Comparison of ENCODE assay signal across 13 cellular contexts in genomic region chr17:67449885-67450755, GRCh38.
A peak's percentile ranks its signal among the peaks of the same experiment; 100 is the strongest.
DNase-seq lines count a peak whose midpoint lies in the region; ATAC-seq, FAIRE-seq and TF ChIP-seq lines count a peak whose summit lies in the region.
"Had no signal": no experiment of that assay in that cellular context is flagged by ENCODE, and none has a peak within 500 bp of the region (broad histone marks: within the 10 kb centered on the region; RNA-seq: fewer than 3 reads in every experiment).

No MANE protein-coding gene starts in this region.

- TF ChIP-seq CTCF in progenitor cell of endocrine pancreas (IDR thresholded peaks at IDR 0.05; ENCODE audit: unreplicated experiment) (no peak), HepG2 (CRISPR knock-in tag; IDR thresholded peaks at IDR 0.05) (no peak), suprapubic skin (IDR thresholded peaks at IDR 0.05) (no peak)

- peaks cover 0 to 9% (median under 1%) of the 10 kb centered on the region in 3 donors for H3K36me3 Mint-ChIP-seq in CD8-positive, alpha-beta memory T cell
- peaks cover 4% of the 10 kb centered on the region for H3K36me3 Mint-ChIP-seq in T-cell
- H3K36me3 Mint-ChIP-seq in activated naive CD8-positive, alpha-beta T cell treated with anti-CD3 and anti-CD28 coated beads, Interleukin-2, amount 10 ng/mL, durations not matched to agents 7 days and 5 days: peaks cover 23% of the 10 kb centered on the region
- H3K36me3 Mint-ChIP-seq in progenitor cell of endocrine pancreas (ENCODE audit: insufficient read depth): peaks cover 7% of the 10 kb centered on the region
- H3K36me3 Mint-ChIP-seq: naive B cell had no signal

- CTCF ChIA-PET in CD8-positive, alpha-beta memory T cell (lab: Charles Lee): interaction anchor here (1.3 to 4.8 kb wide), 4 partner anchors 9 to 75 kb away, joined by 3 to 29 read pairs (median 5); no protein-coding TSS in a partner anchor
- CTCF ChIA-PET in T-cell (lab: Charles Lee): interaction anchor here in 1 of 2 donors (1.2 to 3.0 kb wide), 3 partner anchors 9 to 71 kb away, joined by 3 to 16 read pairs (median 4); no protein-coding TSS in a partner anchor
- CTCF ChIA-PET in HepG2 (lab: Yijun Ruan, JAX; ENCODE audit: low intra/inter-chr PET ratio, low total read pairs): no interaction called here

- no TSS peak for BruUV-seq in HepG2 (replicated peaks; lab: Mats Ljungman, UMichigan)

- POLR2A ChIA-PET in CD8-positive, alpha-beta memory T cell (lab: Charles Lee): interaction anchor here (0.6 to 3.6 kb wide), 7 partner anchors 8 to 52 kb away, joined by 3 to 38 read pairs (median 3); no protein-coding TSS in a partner anchor
- POLR2A ChIA-PET in T-cell (lab: Charles Lee): interaction anchor here (0.5 to 2.2 kb wide), 6 partner anchors 9 to 51 kb away, joined by 3 to 14 read pairs (median 8); no protein-coding TSS in a partner anchor
- POLR2A ChIA-PET in activated naive CD8-positive, alpha-beta T cell treated with anti-CD3 and anti-CD28 coated beads, Interleukin-2, amount 10 ng/mL, durations not matched to agents 7 days and 5 days (lab: Charles Lee): interaction anchor here (0.6 to 8.8 kb wide), 8 partner anchors 10 to 27 kb away, joined by 3 to 156 read pairs (median 6); no protein-coding TSS in a partner anchor
- POLR2A ChIA-PET in HepG2 (lab: Yijun Ruan, JAX): no interaction called here

- no peaks in the 10 kb centered on the region for H3K79me2 ChIP-seq in HepG2 (ENCODE audit: insufficient read depth, low read length)

- peaks cover 78 to 99% (median 87%) of the 10 kb centered on the region in 3 donors for H3K4me1 Mint-ChIP-seq in CD8-positive, alpha-beta memory T cell
- peaks cover 95 to 98% (median 97%) of the 10 kb centered on the region in 3 donors for H3K4me1 Mint-ChIP-seq in T-cell
- peaks cover 58% of the 10 kb centered on the region for H3K4me1 Mint-ChIP-seq in activated naive CD8-positive, alpha-beta T cell treated with anti-CD3 and anti-CD28 coated beads, Interleukin-2, amount 10 ng/mL, durations not matched to agents 7 days and 5 days
- H3K4me1 Mint-ChIP-seq in progenitor cell of endocrine pancreas (ENCODE audit: low read depth): peaks cover 32% of the 10 kb centered on the region

- in situ Hi-C loops in HepG2 (cut with HindIII; ENCODE audit: extremely low pct_ligation_motif_present, low pct_unique_long_range_greater_than_20kb): no loop called here

- H3K4me3 Mint-ChIP-seq in CD8-positive, alpha-beta memory T cell: peak overlapping the region; percentile 70 to 90 (median 80)
- H3K4me3 Mint-ChIP-seq in T-cell (peak overlapping the region; percentile 54 to 65 (median 63)), progenitor cell of endocrine pancreas (ENCODE audit: low read depth) (no peak overlapping the region)
- peak overlapping the region; percentile 73 for H3K4me3 Mint-ChIP-seq in activated naive CD8-positive, alpha-beta T cell treated with anti-CD3 and anti-CD28 coated beads, Interleukin-2, amount 10 ng/mL, durations not matched to agents 7 days and 5 days
- H3K4me3 Mint-ChIP-seq: naive B cell had no signal

- H3K9ac ChIP-seq in HepG2 (ENCODE audit: insufficient read depth, low read depth, low read length): no peak overlapping the region

- TF ChIP-seq RAD21 in HepG2 (CRISPR knock-in tag; IDR thresholded peaks at IDR 0.05): no peak

- H3K27me3 ChIP-seq in CD8-positive, alpha-beta memory T cell (ENCODE audit: insufficient read depth, low read length, poor library complexity, severe bottlenecking): no peaks in the 10 kb centered on the region
- H3K27me3 ChIP-seq in HepG2 (ENCODE audit: control insufficient read depth in 1 of 2, insufficient read depth in 2 of 2, low read length in 2 of 2) (no peaks in the 10 kb centered on the region), suprapubic skin (no peaks in the 10 kb centered on the region)
- H3K27me3 ChIP-seq: gastroesophageal sphincter had no signal

- H4K20me1 ChIP-seq in HepG2 (ENCODE audit: insufficient read depth, low read length): no peaks in the 10 kb centered on the region

- TF ChIP-seq POLR2A in HepG2 (IDR thresholded peaks at IDR 0.05; ENCODE audit: insufficient read depth in 1 of 2, low read depth in 2 of 2, low read length in 2 of 2) (no peak), suprapubic skin (IDR thresholded peaks at IDR 0.05) (no peak)

- no peak overlapping the region for H3K4me2 ChIP-seq in HepG2 (ENCODE audit: low read depth, low read length)

- peak overlapping the region; percentile 92 to 99 (median 96) for H3K27ac Mint-ChIP-seq in CD8-positive, alpha-beta memory T cell
- H3K27ac Mint-ChIP-seq in T-cell (peak overlapping the region; percentile 97 to 98), progenitor cell of endocrine pancreas (peak overlapping the region; percentile 80)
- peak overlapping the region; percentile 97 for H3K27ac Mint-ChIP-seq in activated naive CD8-positive, alpha-beta T cell treated with anti-CD3 and anti-CD28 coated beads, Interleukin-2, amount 10 ng/mL, durations not matched to agents 7 days and 5 days

- no peaks in the 10 kb centered on the region for H3K9me3 ChIP-seq in CD8-positive, alpha-beta memory T cell (ENCODE audit: low read length)
- no peaks in the 10 kb centered on the region for H3K9me3 ChIP-seq in HepG2 (ENCODE audit: low read length)
- H3K9me3 ChIP-seq in suprapubic skin: no peaks in the 10 kb centered on the region
- H3K9me3 ChIP-seq: gastroesophageal sphincter had no signal

- intact Hi-C loops in HepG2 (cut with micrococcal nuclease; ENCODE audit: unreplicated experiment): no loop called here

- no peaks in the 10 kb centered on the region for H3K36me3 ChIP-seq in CD8-positive, alpha-beta memory T cell (ENCODE audit: insufficient read depth, low read length)
- no peaks in the 10 kb centered on the region; a peak in 1 of 5 replicates for H3K36me3 ChIP-seq in HepG2 (replicated peaks in 1 of 2; ENCODE audit: control insufficient read depth in 1 of 2, insufficient read depth in 2 of 2, low read length in 2 of 2)
- H3K36me3 ChIP-seq in suprapubic skin: no peaks in the 10 kb centered on the region
- H3K36me3 ChIP-seq: gastroesophageal sphincter had no signal

- H3K4me3 ChIP-seq in CD8-positive, alpha-beta memory T cell (ENCODE audit: low read length): peak overlapping the region; percentile 1
- no peak overlapping the region for H3K4me3 ChIP-seq in HepG2 (replicated peaks in 1 of 3; ENCODE audit: insufficient read depth in 1 of 3, low read depth in 2 of 3, low read length in 3 of 3)
- H3K4me3 ChIP-seq in suprapubic skin: no peak overlapping the region
- H3K4me3 ChIP-seq: gastroesophageal sphincter had no signal

- TF ChIP-seq EP300 in HepG2 (IDR thresholded peaks at IDR 0.05; ENCODE audit: low read depth in 2 of 2, low read length in 2 of 2): no peak
- TF ChIP-seq EP300 in HepG2 (CRISPR knock-in tag; IDR thresholded peaks at IDR 0.05; ENCODE audit: borderline replicate concordance): no peak
- no peak for TF ChIP-seq EP300 in suprapubic skin (IDR thresholded peaks at IDR 0.05)

- DNase-seq in CD8-positive, alpha-beta memory T cell: peak in 2 of 5 donors; percentile 39 to 54
- DNase-seq in T-cell (peak in 2 of 34 experiments; percentile 12 to 18), progenitor cell of endocrine pancreas (ENCODE audit: low spot score, unreplicated experiment) (no peak), HepG2 (ENCODE audit: low spot score) (no peak), suprapubic skin (ENCODE audit: low spot score in 2 of 2) (no peak)
- no peak for DNase-seq in activated naive CD8-positive, alpha-beta T cell treated with anti-CD3 and anti-CD28 coated beads, Interleukin-2, amount 10 ng/mL, durations not matched to agents 7 days and 5 days
- DNase-seq: amniotic stem cell, Kasumi-1, naive B cell, NCI-H1436, SIG-M5 had no signal

- no peak for FAIRE-seq in HepG2 (lab: Jason Lieb, UNC)

- H3K4me1 ChIP-seq in CD8-positive, alpha-beta memory T cell (ENCODE audit: insufficient read depth, low read length): peaks cover 97% of the 10 kb centered on the region
- H3K4me1 ChIP-seq in HepG2 (ENCODE audit: insufficient read depth, low read length): peaks cover 17% of the 10 kb centered on the region
- no peaks in the 10 kb centered on the region for H3K4me1 ChIP-seq in suprapubic skin
- H3K4me1 ChIP-seq: gastroesophageal sphincter had no signal

- H2AFZ ChIP-seq in HepG2 (ENCODE audit: low read length): no peak overlapping the region

- 84% methylated on average over 16 of the region's 16 CpGs for WGBS in HepG2 (ENCODE audit: low lambda C conversion rate)
- WGBS in suprapubic skin: 93% methylated on average over 16 of the region's 16 CpGs

- peak overlapping the region; percentile 22 for H3K27ac ChIP-seq in CD8-positive, alpha-beta memory T cell (ENCODE audit: low read depth, low read length)
- H3K27ac ChIP-seq in HepG2 (ENCODE audit: extremely low read length, insufficient read depth, low read length) (no peak overlapping the region), suprapubic skin (no peak overlapping the region)
- H3K27ac ChIP-seq: gastroesophageal sphincter had no signal

- ATAC-seq in T-cell (replicated peaks in 1 of 4): no peak
- no peak for ATAC-seq in activated naive CD8-positive, alpha-beta T cell treated with anti-CD3 and anti-CD28 coated beads, Interleukin-2, amount 10 ng/mL, durations not matched to agents 7 days and 5 days (ENCODE audit: low read depth)
- no peak for ATAC-seq in HepG2
- no peak for ATAC-seq in GM21515 (IDR thresholded peaks at IDR 0.05; ENCODE audit: unreplicated experiment)
- ATAC-seq: gastroesophageal sphincter had no signal

- no peaks in the 10 kb centered on the region for H3K9me3 Mint-ChIP-seq in CD8-positive, alpha-beta memory T cell
- H3K9me3 Mint-ChIP-seq in T-cell: no peaks in the 10 kb centered on the region
- no peaks in the 10 kb centered on the region for H3K9me3 Mint-ChIP-seq in activated naive CD8-positive, alpha-beta T cell treated with anti-CD3 and anti-CD28 coated beads, Interleukin-2, amount 10 ng/mL, durations not matched to agents 7 days and 5 days
- no peaks in the 10 kb centered on the region for H3K9me3 Mint-ChIP-seq in progenitor cell of endocrine pancreas (ENCODE audit: low read depth)
- H3K9me3 Mint-ChIP-seq: naive B cell had no signal

- H3K27me3 Mint-ChIP-seq in CD8-positive, alpha-beta memory T cell: no peaks in the 10 kb centered on the region
- H3K27me3 Mint-ChIP-seq in T-cell (no peaks in the 10 kb centered on the region), progenitor cell of endocrine pancreas (no peaks in the 10 kb centered on the region)
- no peaks in the 10 kb centered on the region for H3K27me3 Mint-ChIP-seq in activated naive CD8-positive, alpha-beta T cell treated with anti-CD3 and anti-CD28 coated beads, Interleukin-2, amount 10 ng/mL, durations not matched to agents 7 days and 5 days
- H3K27me3 Mint-ChIP-seq: naive B cell had no signal

TF ChIP-seq in HepG2, 621 proteins besides CTCF, POLR2A, EP300 and RAD21 (continues in another document):
- no peak for TF ChIP-seq ZNF766 (CRISPR knock-in tag; IDR thresholded peaks at IDR 0.05; ENCODE audit: borderline replicate concordance)
